ENCODE assay signal across 8 cellular contexts in the genomic region with DNA sequence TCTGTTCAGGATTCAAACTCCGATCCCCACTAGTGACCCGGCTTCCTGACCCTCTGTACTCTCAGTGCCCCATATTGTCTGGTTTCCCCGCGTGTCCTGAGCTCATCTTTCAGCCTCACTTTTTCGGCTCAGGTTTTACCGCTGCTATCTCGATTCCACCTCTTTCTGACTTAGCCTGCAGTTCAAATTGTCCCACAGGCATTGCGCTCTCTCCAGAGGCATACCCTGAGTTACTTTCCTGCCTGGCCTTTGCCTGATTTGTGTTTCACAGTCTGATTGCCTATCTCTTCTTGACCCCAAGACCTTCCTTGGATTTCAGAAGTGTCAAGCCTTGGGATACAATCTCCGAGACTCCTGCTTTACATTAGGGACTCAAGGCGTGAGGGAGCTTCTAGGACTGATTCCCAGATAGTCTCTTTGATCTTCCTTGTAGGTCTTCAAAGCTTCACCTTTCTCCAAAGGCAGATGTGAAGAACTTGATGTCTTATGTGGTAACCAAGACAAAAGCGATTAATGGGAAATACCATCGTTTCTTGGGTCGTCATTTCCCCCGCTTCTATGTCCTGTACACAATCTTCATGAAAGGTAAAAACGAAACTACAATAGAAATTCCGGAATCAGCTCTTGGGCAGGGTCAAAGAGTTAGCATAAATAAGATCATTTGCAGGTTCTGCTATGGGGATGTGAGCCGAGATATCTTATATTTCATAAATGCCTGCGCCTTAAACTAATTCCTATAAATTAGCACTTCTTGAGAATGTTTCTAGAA. TPM values are rescaled to one million over a fixed set of nuclear protein-coding genes. Genes with fewer than 3 reads are reported as not detected.
DNase-seq lines count a peak whose midpoint lies in the region; ATAC-seq, FAIRE-seq and TF ChIP-seq lines count a peak whose summit lies in the region.

No MANE protein-coding gene starts in this region.

- no peak for TF ChIP-seq CTCF in KMS-11 (conservative IDR thresholded peaks at IDR 0.05; ENCODE audit: low read depth, low read length)
- TF ChIP-seq CTCF in K562 (IDR thresholded peaks at IDR 0.05 in 2 of 3, conservative IDR thresholded peaks at IDR 0.05 in 1 of 3; ENCODE audit: insufficient read depth in 2 of 3, low read depth in 1 of 3, low read length in 3 of 3): no peak
- TF ChIP-seq CTCF in right lobe of liver (IDR thresholded peaks at IDR 0.05): no peak
- TF ChIP-seq CTCF in tibial nerve (IDR thresholded peaks at IDR 0.05): no peak

- H3K4me2 ChIP-seq in BLaER1 (peak overlapping the region; percentile 91), KMS-11 (peak overlapping the region; percentile 90), K562 (ENCODE audit: insufficient read depth, low read length) (peak overlapping the region; percentile 96)

- DNase-seq in K562 (ENCODE audit: extremely low read depth in 1 of 4, low spot score in 3 of 4): peak in 1 of 4 experiments; percentile 44
- no peak for DNase-seq in right lobe of liver
- no peak for DNase-seq in tibial nerve (ENCODE audit: low spot score in 2 of 2)
- DNase-seq in AG08396 (ENCODE audit: low spot score): no peak

- CTCF ChIA-PET in K562 (lab: Yijun Ruan, JAX; ENCODE audit: low intra/inter-chr PET ratio): interaction anchor here (0.9 to 1.5 kb wide), 2 partner anchors 204 to 289 kb away, joined by 3 read pairs; no protein-coding TSS in a partner anchor

- TSS peak; percentile 71 for BruUV-seq in K562 (replicated peaks; lab: Mats Ljungman, UMichigan)

- peak overlapping the region; percentile 87 for H3K9ac ChIP-seq in BLaER1
- peak overlapping the region; percentile 78 for H3K9ac ChIP-seq in KMS-11
- H3K9ac ChIP-seq in K562 (ENCODE audit: insufficient read depth in 1 of 2, low read depth in 2 of 2, low read length in 2 of 2): peak overlapping the region; percentile 90 to 97

- H3K36me3 ChIP-seq in BLaER1 (peaks cover 31% of the 10 kb centered on the region), KMS-11 (ENCODE audit: insufficient read depth) (no peaks in the 10 kb centered on the region), K562 (ENCODE audit: control insufficient read depth, insufficient read depth, low read length) (peaks cover 39% of the 10 kb centered on the region), right lobe of liver (peaks cover 0 to 31% (median 10%) of the 10 kb centered on the region in 4 donors), tibial nerve (peaks cover 0 to 35% (median 0%) of the 10 kb centered on the region in 3 donors)

- WGBS in K562 (ENCODE audit: insufficient coverage, low coverage, missing lambda C conversion rate): under 1% methylated on average over 18 of the region's 18 CpGs
- WGBS in right lobe of liver (ENCODE audit: insufficient coverage, low coverage, low lambda C conversion rate, missing lambda C conversion rate): 13% methylated on average over 18 of the region's 18 CpGs
- 33 to 35% methylated on average over 18 of the region's 18 CpGs for WGBS in tibial nerve, 2 donors

- peak; percentile 24 for ATAC-seq in K562
- ATAC-seq in right lobe of liver: peak in 3 of 4 donors; percentile 2 to 14 (median 8)
- ATAC-seq in GM18868 (IDR thresholded peaks at IDR 0.05; ENCODE audit: unreplicated experiment): no peak
- ATAC-seq in GM18909 (IDR thresholded peaks at IDR 0.05; ENCODE audit: poor library complexity, unreplicated experiment): no peak

- peak overlapping the region; percentile 89 for H3K27ac ChIP-seq in BLaER1
- peak overlapping the region; percentile 76 for H3K27ac ChIP-seq in KMS-11
- H3K27ac ChIP-seq in K562 (ENCODE audit: extremely low read depth, low read depth, low read length): peak overlapping the region; percentile 96
- peak overlapping the region; percentile 88 to 94 (median 91) for H3K27ac ChIP-seq in right lobe of liver
- H3K27ac ChIP-seq in tibial nerve: peak overlapping the region; percentile 86 to 95 (median 93)

- H4K20me1 ChIP-seq in BLaER1 (no peaks in the 10 kb centered on the region), KMS-11 (ENCODE audit: insufficient read depth) (no peaks in the 10 kb centered on the region), K562 (replicated peaks; ENCODE audit: control insufficient read depth, insufficient read depth, low read length) (no peaks in the 10 kb centered on the region)

- H3K79me2 ChIP-seq in KMS-11 (ENCODE audit: insufficient read depth, low read depth): peaks cover 19% of the 10 kb centered on the region
- peaks cover 32% of the 10 kb centered on the region for H3K79me2 ChIP-seq in K562 (ENCODE audit: control insufficient read depth, insufficient read depth, low read length)

- H3K4me3 ChIP-seq in BLaER1 (peak overlapping the region; percentile 74), KMS-11 (IDR thresholded peaks at IDR 0.05; ENCODE audit: insufficient read depth, low read depth, low read length) (no peak overlapping the region), K562 (peak overlapping the region; percentile 59), right lobe of liver (peak overlapping the region; percentile 83 to 88 (median 87)), tibial nerve (peak overlapping the region; percentile 75 to 89 (median 83))

- H3K4me1 ChIP-seq in BLaER1 (peaks cover 21% of the 10 kb centered on the region), KMS-11 (ENCODE audit: low read depth, poor library complexity, severe bottlenecking) (peaks cover 41% of the 10 kb centered on the region), K562 (replicated peaks in 1 of 2; ENCODE audit: control insufficient read depth in 2 of 2, insufficient read depth in 2 of 2, low read length in 2 of 2) (peaks cover 4 to 10% of the 10 kb centered on the region in 2 experiments; a peak in 4 of 5 replicates), right lobe of liver (peaks cover 0 to 14% (median 5%) of the 10 kb centered on the region in 4 donors), tibial nerve (peaks cover 4 to 23% (median 19%) of the 10 kb centered on the region in 4 donors)

- POLR2A ChIA-PET in K562 (lab: Yijun Ruan, JAX): interaction anchor here (0.6 to 1.5 kb wide), 10 partner anchors 8 to 649 kb away, joined by 3 to 8 read pairs (median 3); partner anchors contain the start of gene CSRNP2

- peak; percentile 55 for FAIRE-seq in K562 (lab: Jason Lieb, UNC)

- TF ChIP-seq RAD21 in K562 (CRISPR knock-in tag; conservative IDR thresholded peaks at IDR 0.05 in 1 of 2, IDR thresholded peaks at IDR 0.05 in 1 of 2): no peak

- no peak for TF ChIP-seq POLR2A in K562 (conservative IDR thresholded peaks at IDR 0.05)
- TF ChIP-seq POLR2A in right lobe of liver (IDR thresholded peaks at IDR 0.05): no peak
- TF ChIP-seq POLR2A in tibial nerve (IDR thresholded peaks at IDR 0.05): no peak

- in situ Hi-C loops in K562 (cut with MboI): no loop called here

- intact Hi-C loops in K562 (cut with micrococcal nuclease): loop anchor here (2.0 to 5.0 kb wide), 2 partner anchors 34 to 304 kb away; partner anchors contain the start of gene CSRNP2
- intact Hi-C loops in right lobe of liver (cut with DNase I): no loop called here

- H3K27me3 ChIP-seq in BLaER1 (no peaks in the 10 kb centered on the region), KMS-11 (ENCODE audit: insufficient read depth, low read depth) (no peaks in the 10 kb centered on the region), K562 (ENCODE audit: control insufficient read depth in 2 of 2, insufficient read depth in 2 of 2, low read length in 2 of 2) (no peaks in the 10 kb centered on the region), right lobe of liver (no peaks in the 10 kb centered on the region), tibial nerve (no peaks in the 10 kb centered on the region)

- no peak for TF ChIP-seq EP300 in K562 (IDR thresholded peaks at IDR 0.05; ENCODE audit: low read length)
- no peak for TF ChIP-seq EP300 in tibial nerve (IDR thresholded peaks at IDR 0.05)

- no peaks in the 10 kb centered on the region for H3K9me1 ChIP-seq in K562 (ENCODE audit: control insufficient read depth, insufficient read depth, low read length)

- peak overlapping the region; percentile 80 for H2AFZ ChIP-seq in KMS-11 (ENCODE audit: low read depth)
- peak overlapping the region; percentile 98 for H2AFZ ChIP-seq in K562 (ENCODE audit: low read depth, low read length)

- H3K9me3 ChIP-seq in BLaER1 (no peaks in the 10 kb centered on the region), K562 (replicated peaks; ENCODE audit: control insufficient read depth, insufficient read depth, low read depth, low read length) (no peaks in the 10 kb centered on the region), right lobe of liver (no peaks in the 10 kb centered on the region), tibial nerve (no peaks in the 10 kb centered on the region)

RNA-seq across cellular contexts. Expression of gene LETMD1, which starts 0.7 kb away (rescaled TPM):
- total RNA-seq in K562 (2011; cell fraction: chromatin; rRNA removed; ENCODE audit: low replicate concordance): 306 and 323 TPM in 2 replicates
- total RNA-seq in K562 (2011; cell fraction: nucleolus; rRNA removed): 186 and 193 TPM in 2 replicates
- 291 and 382 TPM in 2 replicates for total RNA-seq in K562 (2011; cell fraction: nucleoplasm; rRNA removed)
- total RNA-seq in K562 (2014; rRNA removed) (65.1 and 69.0 TPM in 2 replicates), K562 (2014; rRNA removed; fragmentation: Illumina TruSeq; extraction: Trizol) (82.9 and 96.9 TPM in 2 replicates), K562 (2015; rRNA removed; fragmentation: Illumina TruSeq; extraction: Trizol) (71.3 and 74.0 TPM in 2 replicates), K562 (2021) (70.1 and 71.2 TPM in 2 replicates), right lobe of liver (10 to 100 TPM; 22.1 to 35.6 (median 30.4) TPM), tibial nerve (10 to 100 TPM; 52.3 to 72.4 (median 66.7) TPM)
- polyA plus RNA-seq in K562 (2011; rRNA removed) (163 and 214 TPM in 2 replicates), K562 (2014; fragmentation: Illumina TruSeq; extraction: Trizol) (113 and 121 TPM in 2 replicates), K562 (2014; fragmentation: Nextera tagmentation; extraction: Ambion mirVana) (10 to 100 TPM; 58.7 to 75.4 TPM), K562 (2014; rRNA removed) (106 and 112 TPM in 2 replicates)
- 96.8 and 210 TPM in 2 replicates for polyA plus RNA-seq in K562 (2011; cell fraction: cytosol; rRNA removed)
- 281 and 303 TPM in 2 replicates for polyA plus RNA-seq in K562 (2011; cell fraction: nucleus; rRNA removed)
- 81.2 and 169 TPM in 2 replicates for polyA plus RNA-seq in K562 (2012)
- 142 and 155 TPM in 2 replicates for polyA minus RNA-seq in K562 (2011; rRNA and poly(A)+ RNA removed)
- polyA minus RNA-seq in K562 (2011; cell fraction: cytosol; rRNA and poly(A)+ RNA removed): 53.3 and 56.5 TPM in 2 replicates
- 62.3 and 102 TPM in 2 replicates for polyA minus RNA-seq in K562 (2011; cell fraction: nucleus; rRNA and poly(A)+ RNA removed)

RNA-seq across cellular contexts. Expression of gene SLC11A2, which starts 22.6 kb away (rescaled TPM):
- total RNA-seq in K562 (2011; cell fraction: chromatin; rRNA removed; ENCODE audit: low replicate concordance): 262 and 366 TPM in 2 replicates
- total RNA-seq in K562 (2011; cell fraction: nucleolus; rRNA removed): 161 and 181 TPM in 2 replicates
- total RNA-seq in K562 (2011; cell fraction: nucleoplasm; rRNA removed): 245 and 254 TPM in 2 replicates
- total RNA-seq in K562 (2014; rRNA removed): 26.1 and 29.7 TPM in 2 replicates
- total RNA-seq in K562 (2014; rRNA removed; fragmentation: Illumina TruSeq; extraction: Trizol): 37.8 and 39.3 TPM in 2 replicates
- total RNA-seq in K562 (2015; rRNA removed; fragmentation: Illumina TruSeq; extraction: Trizol): 30.3 and 32.9 TPM in 2 replicates
- total RNA-seq in K562 (2021): 36.8 and 38.8 TPM in 2 replicates
- 54.0 and 65.8 TPM in 2 replicates for polyA plus RNA-seq in K562 (2011; rRNA removed)
- 26.5 and 64.3 TPM in 2 replicates for polyA plus RNA-seq in K562 (2011; cell fraction: cytosol; rRNA removed)
- 109 and 145 TPM in 2 replicates for polyA plus RNA-seq in K562 (2011; cell fraction: nucleus; rRNA removed)
- polyA plus RNA-seq in K562 (2012): 32.5 and 33.3 TPM in 2 replicates
- polyA plus RNA-seq in K562 (2014; fragmentation: Illumina TruSeq; extraction: Trizol): 30.1 and 36.3 TPM in 2 replicates
- 10 to 100 TPM; 21.1 to 27.6 TPM for polyA plus RNA-seq in K562 (2014; fragmentation: Nextera tagmentation; extraction: Ambion mirVana)
- polyA plus RNA-seq in K562 (2014; rRNA removed): 31.7 and 39.3 TPM in 2 replicates
- polyA minus RNA-seq in K562 (2011; rRNA and poly(A)+ RNA removed): 85.9 and 89.7 TPM in 2 replicates
- 20.3 and 25.1 TPM in 2 replicates for polyA minus RNA-seq in K562 (2011; cell fraction: cytosol; rRNA and poly(A)+ RNA removed)
- polyA minus RNA-seq in K562 (2011; cell fraction: nucleus; rRNA and poly(A)+ RNA removed): 52.8 and 79.3 TPM in 2 replicates
- 10 to 100 TPM; 27.8 to 51.6 (median 34.2) TPM for total RNA-seq in right lobe of liver
- total RNA-seq in tibial nerve: 10 to 100 TPM; 44.0 to 81.9 (median 51.2) TPM

RNA-seq across cellular contexts. Expression of gene CSRNP2, which starts 34.6 kb away (rescaled TPM):
- total RNA-seq in K562 (2011; cell fraction: chromatin; rRNA removed; ENCODE audit: low replicate concordance): 21.5 and 24.2 TPM in 2 replicates
- 12.0 and 13.7 TPM in 2 replicates for total RNA-seq in K562 (2011; cell fraction: nucleolus; rRNA removed)
- 16.7 and 20.5 TPM in 2 replicates for total RNA-seq in K562 (2011; cell fraction: nucleoplasm; rRNA removed)
- total RNA-seq in K562 (2014; rRNA removed): 5.9 and 8.0 TPM in 2 replicates
- total RNA-seq in K562 (2014; rRNA removed; fragmentation: Illumina TruSeq; extraction: Trizol): 5.2 and 5.9 TPM in 2 replicates
- total RNA-seq in K562 (2015; rRNA removed; fragmentation: Illumina TruSeq; extraction: Trizol): 5.0 and 5.7 TPM in 2 replicates
- total RNA-seq in K562 (2021): 10.8 and 13.9 TPM in 2 replicates
- polyA plus RNA-seq in K562 (2011; rRNA removed): 9.7 and 9.9 TPM in 2 replicates
- 5.5 and 6.0 TPM in 2 replicates for polyA plus RNA-seq in K562 (2011; cell fraction: cytosol; rRNA removed)
- 9.9 and 10.9 TPM in 2 replicates for polyA plus RNA-seq in K562 (2011; cell fraction: nucleus; rRNA removed)
- polyA plus RNA-seq in K562 (2012): 7.2 and 11.0 TPM in 2 replicates
- 8.9 and 9.1 TPM in 2 replicates for polyA plus RNA-seq in K562 (2014; fragmentation: Illumina TruSeq; extraction: Trizol)
- 1 to 10 TPM; 1.6 to 1.8 TPM for polyA plus RNA-seq in K562 (2014; fragmentation: Nextera tagmentation; extraction: Ambion mirVana)
- 7.9 and 8.5 TPM in 2 replicates for polyA plus RNA-seq in K562 (2014; rRNA removed)
- polyA minus RNA-seq in K562 (2011; rRNA and poly(A)+ RNA removed): 9.7 and 9.9 TPM in 2 replicates
- 5.0 and 9.4 TPM in 2 replicates for polyA minus RNA-seq in K562 (2011; cell fraction: cytosol; rRNA and poly(A)+ RNA removed)
- polyA minus RNA-seq in K562 (2011; cell fraction: nucleus; rRNA and poly(A)+ RNA removed): 4.4 and 7.4 TPM in 2 replicates
- total RNA-seq in right lobe of liver: 1 to 10 TPM; 5.2 to 9.4 (median 6.7) TPM
- total RNA-seq in tibial nerve: 10 to 100 TPM; 22.6 to 36.2 (median 31.1) TPM

Comparison
In these comparisons a context has a peak if more than half of its experiments do, and no peak if none do; other contexts are left out.
1. ATAC-seq: peak in K562 (single experiment) and right lobe of liver (3 of 4); none in GM18868 (single experiment) and GM18909 (single experiment).
2. Peak in every context shown above with its lines, with median percentiles within 50 percentile points of each other: H3K27ac ChIP-seq, H3K4me2 ChIP-seq and H3K9ac ChIP-seq.